Comparison of ENCODE assay signal across 30 cellular contexts in genomic region chr6:15357832-15358231, GRCh38.
DNase-seq lines count a peak whose midpoint lies in the region; ATAC-seq, FAIRE-seq and TF ChIP-seq lines count a peak whose summit lies in the region.
"Had no signal": no experiment of that assay in that cellular context is flagged by ENCODE, and none has a peak within 500 bp of the region (broad histone marks: within the 10 kb centered on the region; RNA-seq: fewer than 3 reads in every experiment).

No MANE protein-coding gene starts in this region.

- H3K9me3 Mint-ChIP-seq in T-helper 2 cell treated with Interferon-gamma antibody and Interleukin-4, amounts not matched to agents 5 μg/mL and 100 μg/mL, for 36 hours: no peaks in the 10 kb centered on the region
- H3K9me3 Mint-ChIP-seq in nephron: no peaks in the 10 kb centered on the region
- H3K9me3 Mint-ChIP-seq: activated naive CD4-positive, alpha-beta T cell treated with anti-CD3 and anti-CD28 coated beads for 36 hours; CD8-positive, alpha-beta T cell; HFFc6 had no signal

- TF ChIP-seq CTCF in nephron (IDR thresholded peaks at IDR 0.05; ENCODE audit: unreplicated experiment in 3 of 3) (no peak), GM10248 (IDR thresholded peaks at IDR 0.05; ENCODE audit: control extremely low read depth, extremely low read depth, low read depth, missing control alignments) (no peak)

- no peak overlapping the region for H3K4me3 Mint-ChIP-seq in T-helper 2 cell treated with Interferon-gamma antibody and Interleukin-4, amounts not matched to agents 5 μg/mL and 100 μg/mL, for 36 hours
- H3K4me3 Mint-ChIP-seq in T-helper 17 cell (no peak overlapping the region), nephron (peak overlapping the region in 1 of 3 experiments; percentile 5)
- H3K4me3 Mint-ChIP-seq: activated naive CD4-positive, alpha-beta T cell treated with anti-CD3 and anti-CD28 coated beads for 36 hours; CD8-positive, alpha-beta T cell; HFFc6 had no signal

- ATAC-seq in T-helper 17 cell: no peak
- ATAC-seq: CD8-positive, alpha-beta T cell; heart right ventricle; right lobe of liver had no signal

- DNase-seq in T-helper 2 cell treated with Interferon-gamma antibody and Interleukin-4, amounts not matched to agents 5 μg/mL and 100 μg/mL, for 36 hours (ENCODE audit: low spot score): no peak
- DNase-seq in T-helper 2 cell (no peak), GM12892 (ENCODE audit: insufficient read length) (no peak), T-helper 17 cell (no peak), GM10248 (ENCODE audit: extremely low spot score) (no peak), GM03348 (ENCODE audit: low spot score) (no peak), NCI-H446 treated with DMSO at 0.1 percent for 48 hours (lab: John Stamatoyannopoulos, UW) (no peak)
- DNase-seq: activated CD4-positive, alpha-beta T cell treated with anti-CD3 and anti-CD28 coated beads, Interleukin-2, amount 50 U/mL, for 48 hours; activated CD4-positive, CD25-positive, alpha-beta regulatory T cell treated with anti-CD3 and anti-CD28 coated beads, Interleukin-2, amount 50 U/mL, for 72 hours; activated CD8-positive, alpha-beta memory T cell treated with anti-CD3 and anti-CD28 coated beads, Interleukin-2, amount 50 U/mL, for 4 hours; activated naive CD4-positive, alpha-beta T cell treated with anti-CD3 and anti-CD28 coated beads for 36 hours; amygdala; brain microvascular endothelial cell; CD8-positive, alpha-beta T cell; foreskin melanocyte; GM23248; heart right ventricle; HFFc6; NCI-H1105; NCI-H187; occipital lobe; OCI-M1; right lobe of liver; SK-N-SH; spleen; stimulated activated CD4-positive, alpha-beta T cell treated with anti-CD3 and anti-CD28 coated beads, Interleukin-2, amount 100 ng/mL, for 24 hours; tibial artery had no signal

- FAIRE-seq in GM12892 (lab: Jason Lieb, UNC): peak; percentile 33
- FAIRE-seq: A204.1 had no signal

- CTCF ChIA-PET in GM10248 (lab: Yijun Ruan, JAX): interaction anchor here (1.3 to 2.6 kb wide), 3 partner anchors 12 to 65 kb away, joined by 3 to 18 read pairs (median 4); no protein-coding TSS in a partner anchor

- H3K27ac Mint-ChIP-seq in T-helper 2 cell treated with Interferon-gamma antibody and Interleukin-4, amounts not matched to agents 5 μg/mL and 100 μg/mL, for 36 hours: peak overlapping the region; percentile 13
- peak overlapping the region; percentile 65 for H3K27ac Mint-ChIP-seq in T-helper 17 cell
- H3K27ac Mint-ChIP-seq in nephron: peak overlapping the region; percentile 16 to 70 (median 41)
- H3K27ac Mint-ChIP-seq: activated naive CD4-positive, alpha-beta T cell treated with anti-CD3 and anti-CD28 coated beads for 36 hours; CD8-positive, alpha-beta T cell; HFFc6 had no signal

- H3K36me3 Mint-ChIP-seq in T-helper 2 cell treated with Interferon-gamma antibody and Interleukin-4, amounts not matched to agents 5 μg/mL and 100 μg/mL, for 36 hours (ENCODE audit: low read depth): peaks cover 10% of the 10 kb centered on the region
- H3K36me3 Mint-ChIP-seq in T-helper 17 cell (ENCODE audit: low read depth) (peaks cover 6% of the 10 kb centered on the region), nephron (ENCODE audit: low read depth) (peaks cover 3% of the 10 kb centered on the region)

- H3K9me3 ChIP-seq in T-helper 17 cell (ENCODE audit: control insufficient read depth, low read length, poor library complexity, severe bottlenecking): no peaks in the 10 kb centered on the region
- H3K9me3 ChIP-seq: heart right ventricle, prostate gland, right lobe of liver, SK-N-SH, spleen, tibial artery had no signal

- peaks cover 29% of the 10 kb centered on the region for H3K4me1 Mint-ChIP-seq in T-helper 2 cell treated with Interferon-gamma antibody and Interleukin-4, amounts not matched to agents 5 μg/mL and 100 μg/mL, for 36 hours (ENCODE audit: low read depth)
- H3K4me1 Mint-ChIP-seq in T-helper 17 cell (peaks cover 45% of the 10 kb centered on the region), nephron (peaks cover 57% of the 10 kb centered on the region)

- POLR2A ChIA-PET in GM10248 (lab: Yijun Ruan, JAX): no interaction called here

- H3K27me3 Mint-ChIP-seq in T-helper 2 cell treated with Interferon-gamma antibody and Interleukin-4, amounts not matched to agents 5 μg/mL and 100 μg/mL, for 36 hours (ENCODE audit: low read depth): no peaks in the 10 kb centered on the region
- H3K27me3 Mint-ChIP-seq in T-helper 17 cell: no peaks in the 10 kb centered on the region
- H3K27me3 Mint-ChIP-seq in nephron (ENCODE audit: low read depth): no peaks in the 10 kb centered on the region

- no peak for TF ChIP-seq POLR2A in GM12892 (IDR thresholded peaks at IDR 0.05; ENCODE audit: low read depth, low read length)

Comparison
In these comparisons a context has a peak if more than half of its experiments do, and no peak if none do; other contexts are left out.
1. H3K27ac Mint-ChIP-seq: peak in every context shown above with its lines; median percentile 65 in T-helper 17 cell; 41 in nephron; 13 in T-helper 2 cell treated with Interferon-gamma antibody and Interleukin-4, amounts not matched to agents 5 μg/mL and 100 μg/mL, for 36 hours.